Comparison of ENCODE assay signal across 26 cellular contexts in the genomic region with DNA sequence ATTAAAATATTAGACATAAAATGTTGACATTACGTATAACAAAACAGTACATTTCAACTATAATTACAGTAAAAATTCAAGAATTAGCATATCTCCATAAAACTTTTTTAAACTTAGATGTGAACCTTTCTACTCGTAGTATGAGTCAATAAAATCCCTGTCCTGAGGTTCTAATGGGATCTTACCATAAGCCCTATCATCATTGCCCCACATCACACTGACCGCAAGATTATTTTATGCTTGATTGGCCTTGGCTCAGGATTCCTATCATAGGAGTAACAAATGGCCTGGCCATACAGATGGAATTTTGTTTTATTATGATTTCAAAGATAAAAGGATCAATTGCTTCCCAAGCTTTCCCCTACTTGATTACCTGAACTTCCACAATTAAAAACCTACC.
A peak's percentile ranks its signal among the peaks of the same experiment; 100 is the strongest.
DNase-seq lines count a peak whose midpoint lies in the region; ATAC-seq, FAIRE-seq and TF ChIP-seq lines count a peak whose summit lies in the region.
"Had no signal": no experiment of that assay in that cellular context is flagged by ENCODE, and none has a peak within 500 bp of the region (broad histone marks: within the 10 kb centered on the region; RNA-seq: fewer than 3 reads in every experiment).

No MANE protein-coding gene starts in this region.

- no peak for TF ChIP-seq CTCF in esophagus muscularis mucosa (IDR thresholded peaks at IDR 0.05)

- DNase-seq in Caki2 (ENCODE audit: low read depth) (peak; percentile 39), M059J (ENCODE audit: low read depth) (peak; percentile 48), SW480 (ENCODE audit: low spot score) (peak; percentile 9), NCI-H2107 (lab: John Stamatoyannopoulos, UW) (no peak), esophagus muscularis mucosa (ENCODE audit: extremely low spot score) (no peak)
- DNase-seq in activated T-cell treated with anti-CD3 and anti-CD28 coated beads, Interleukin-2, amount 50 U/mL, for 1 hour, result no peak
- DNase-seq: 8988T; AML-193; Caco-2; CD4-positive, alpha-beta T cell; CD8-positive, alpha-beta T cell; DMS 273 treated with DMSO at 0.1 percent for 48 hours; DMS153; DMS53; DMS79; DND-41; EL; GF-D8 had no signal

- H3K4me1 ChIP-seq in esophagus muscularis mucosa, result no peaks in the 10 kb centered on the region
- H3K4me1 ChIP-seq: A549; BLaER1 treated with 17β-estradiol and CSF1 and Interleukin-3, amounts not matched to agents 10 nM and 100 nM; Caco-2 had no signal

- H3K27me3 ChIP-seq in esophagus muscularis mucosa, result peaks cover 0 to 6% (median 0%) of the 10 kb centered on the region in 4 donors

- H3K4me3 ChIP-seq in esophagus muscularis mucosa, result no peak overlapping the region
- H3K4me3 ChIP-seq: A549; BLaER1 treated with 17β-estradiol and CSF1 and Interleukin-3, amounts not matched to agents 10 nM and 100 nM had no signal

- H3K27ac ChIP-seq in esophagus muscularis mucosa (replicated peaks in 1 of 4), result no peak overlapping the region
- H3K27ac ChIP-seq: A549; BLaER1 treated with 17β-estradiol and CSF1 and Interleukin-3, amounts not matched to agents 10 nM and 100 nM; C4-2B had no signal

- intact Hi-C loops in esophagus muscularis mucosa (cut with DNase I), result no loop called here

- TF ChIP-seq EP300 in esophagus muscularis mucosa (IDR thresholded peaks at IDR 0.05), result no peak

- in situ Hi-C loops in Caki2 (cut with HindIII; ENCODE audit: low pct_unique_long_range_greater_than_20kb, low sequenced_read_pairs), result no loop called here

- H3K9me3 ChIP-seq in esophagus muscularis mucosa, result no peaks in the 10 kb centered on the region
- H3K9me3 ChIP-seq: A549; BLaER1 treated with 17β-estradiol and CSF1 and Interleukin-3, amounts not matched to agents 10 nM and 100 nM; Caco-2 had no signal

- no peak for ATAC-seq in GM21529 (IDR thresholded peaks at IDR 0.05; ENCODE audit: unreplicated experiment)
- ATAC-seq: A549; CD8-positive, alpha-beta T cell had no signal

- H3K36me3 ChIP-seq in esophagus muscularis mucosa, result no peaks in the 10 kb centered on the region
- H3K36me3 ChIP-seq: BLaER1 treated with 17β-estradiol and CSF1 and Interleukin-3, amounts not matched to agents 10 nM and 100 nM had no signal

- peak; percentile 14 for FAIRE-seq in A204.1 (lab: Jason Lieb, UNC)
- FAIRE-seq: A549, G401.6, GM12891, GM19239 had no signal

- WGBS in esophagus muscularis mucosa, result 86% methylated on average over 3 of the region's 3 CpGs

- no peak for TF ChIP-seq POLR2A in esophagus muscularis mucosa (IDR thresholded peaks at IDR 0.05; ENCODE audit: low read depth)

Comparison
In these comparisons a context has a peak if more than half of its experiments do, and no peak if none do; other contexts are left out.
1. DNase-seq: peak in Caki2 (single experiment), M059J (single experiment) and SW480 (single experiment); none in NCI-H2107 (single experiment), activated T-cell treated with anti-CD3 and anti-CD28 coated beads, Interleukin-2, amount 50 U/mL, for 1 hour (single experiment) and esophagus muscularis mucosa (single experiment).